Comparison of ENCODE assay signal across 8 cellular contexts in the genomic region with DNA sequence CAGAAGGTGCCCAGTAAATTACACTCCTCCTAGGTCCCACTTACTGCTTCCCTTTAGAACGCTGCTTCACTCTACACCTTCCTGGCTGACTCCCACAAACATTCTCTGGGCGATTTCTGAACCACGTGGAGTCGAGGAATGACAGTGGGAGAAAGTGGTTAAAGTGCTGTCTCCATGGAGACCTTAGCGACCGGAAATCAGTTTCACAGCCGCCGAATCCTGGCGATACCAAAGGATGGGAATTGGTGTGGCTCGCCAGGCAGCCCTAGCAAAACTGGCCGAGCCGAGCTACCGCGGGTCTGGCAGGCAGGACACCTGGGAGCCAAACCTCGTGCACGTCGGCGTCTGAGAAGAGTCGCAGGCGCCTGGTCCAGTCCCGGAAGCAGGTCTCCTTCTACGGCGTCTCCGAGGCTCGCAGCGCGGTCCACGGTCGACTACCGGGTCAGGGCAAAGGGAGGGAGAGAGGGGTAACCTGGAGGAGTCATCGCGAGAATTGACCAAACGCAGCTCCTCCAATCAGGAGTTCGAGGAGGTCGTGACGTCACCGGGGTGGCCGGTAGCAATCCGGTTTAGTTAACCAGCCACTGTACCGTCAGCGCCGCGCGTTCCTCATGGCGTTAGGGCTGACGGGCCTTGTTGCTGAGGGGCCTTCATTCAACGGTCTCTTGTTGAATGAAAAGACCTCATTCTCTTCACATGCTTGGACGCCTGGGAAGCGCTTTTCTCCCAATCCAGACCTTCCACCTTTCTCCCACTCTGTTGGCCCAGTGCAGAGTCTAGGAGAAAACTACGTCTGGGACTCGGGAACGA. TPM values are rescaled to one million over a fixed set of nuclear protein-coding genes. Genes with fewer than 3 reads are reported as not detected.
A peak's percentile ranks its signal among the peaks of the same experiment; 100 is the strongest.
DNase-seq lines count a peak whose midpoint lies in the region; ATAC-seq, FAIRE-seq and TF ChIP-seq lines count a peak whose summit lies in the region.

A gene with protein sequence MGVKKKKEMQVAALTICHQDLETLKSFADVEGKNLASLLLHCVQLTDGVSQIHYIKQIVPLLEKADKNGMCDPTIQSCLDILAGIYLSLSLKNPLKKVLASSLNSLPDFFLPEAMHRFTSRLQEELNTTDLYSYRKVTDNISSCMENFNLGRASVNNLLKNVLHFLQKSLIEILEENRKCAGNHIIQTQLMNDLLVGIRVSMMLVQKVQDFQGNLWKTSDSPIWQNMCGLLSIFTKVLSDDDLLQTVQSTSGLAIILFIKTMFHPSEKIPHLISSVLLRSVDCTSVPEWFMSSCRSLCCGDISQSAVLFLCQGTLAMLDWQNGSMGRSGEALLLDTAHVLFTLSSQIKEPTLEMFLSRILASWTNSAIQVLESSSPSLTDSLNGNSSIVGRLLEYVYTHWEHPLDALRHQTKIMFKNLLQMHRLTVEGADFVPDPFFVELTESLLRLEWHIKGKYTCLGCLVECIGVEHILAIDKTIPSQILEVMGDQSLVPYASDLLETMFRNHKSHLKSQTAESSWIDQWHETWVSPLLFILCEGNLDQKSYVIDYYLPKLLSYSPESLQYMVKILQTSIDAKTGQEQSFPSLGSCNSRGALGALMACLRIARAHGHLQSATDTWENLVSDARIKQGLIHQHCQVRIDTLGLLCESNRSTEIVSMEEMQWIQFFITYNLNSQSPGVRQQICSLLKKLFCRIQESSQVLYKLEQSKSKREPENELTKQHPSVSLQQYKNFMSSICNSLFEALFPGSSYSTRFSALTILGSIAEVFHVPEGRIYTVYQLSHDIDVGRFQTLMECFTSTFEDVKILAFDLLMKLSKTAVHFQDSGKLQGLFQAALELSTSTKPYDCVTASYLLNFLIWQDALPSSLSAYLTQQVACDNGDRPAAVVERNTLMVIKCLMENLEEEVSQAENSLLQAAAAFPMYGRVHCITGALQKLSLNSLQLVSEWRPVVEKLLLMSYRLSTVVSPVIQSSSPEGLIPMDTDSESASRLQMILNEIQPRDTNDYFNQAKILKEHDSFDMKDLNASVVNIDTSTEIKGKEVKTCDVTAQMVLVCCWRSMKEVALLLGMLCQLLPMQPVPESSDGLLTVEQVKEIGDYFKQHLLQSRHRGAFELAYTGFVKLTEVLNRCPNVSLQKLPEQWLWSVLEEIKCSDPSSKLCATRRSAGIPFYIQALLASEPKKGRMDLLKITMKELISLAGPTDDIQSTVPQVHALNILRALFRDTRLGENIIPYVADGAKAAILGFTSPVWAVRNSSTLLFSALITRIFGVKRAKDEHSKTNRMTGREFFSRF (N-terminal part only) (minus strand): TSS at position 436 of the 810 bp plus-strand sequence. CDS start 3,646 bp downstream, outside the sequence.

- POLR2A ChIA-PET in endothelial cell of umbilical vein (lab: Charles Lee): interaction anchor here (0.6 to 1.4 kb wide), 4 partner anchors 9 to 768 kb away, joined by 3 to 6 read pairs (median 4); no protein-coding TSS in a partner anchor

- peak; percentile 94 for FAIRE-seq in endothelial cell of umbilical vein (lab: Jason Lieb, UNC)

- DNase-seq in D341Med (ENCODE audit: low spot score): peak; percentile 95
- DNase-seq in HuH-7 (ENCODE audit: low spot score): peak; percentile 72
- DNase-seq in activated T-cell treated with anti-CD3 and anti-CD28 coated beads for 1 hour (ENCODE audit: low read depth): peak; percentile 93
- DNase-seq in endothelial cell of umbilical vein (ENCODE audit: low read depth, low spot score): peak; percentile 99
- peak; percentile 97 for DNase-seq in middle frontal gyrus (ENCODE audit: extremely low spot score, low spot score)
- peak; percentile 97 to 99 for DNase-seq in stimulated activated CD8-positive, alpha-beta memory T cell treated with anti-CD3 and anti-CD28 coated beads, Interleukin-2, amount 100 ng/mL, for 48 hours (ENCODE audit: low read depth in 2 of 2)

- peak within 1 kb of the TSS; percentile 91 for H2AFZ ChIP-seq in OCI-LY3 (ENCODE audit: low read depth, low read length)
- H2AFZ ChIP-seq in endothelial cell of umbilical vein (ENCODE audit: low read depth, low read length): peak within 1 kb of the TSS; percentile 81

- H3K4me3 ChIP-seq in OCI-LY3 (ENCODE audit: low read length) (peak within 1 kb of the TSS; percentile 94), endothelial cell of umbilical vein (replicated peaks in 1 of 3; ENCODE audit: insufficient read depth in 1 of 3, low read depth in 1 of 3, low read length in 3 of 3) (peak within 1 kb of the TSS; percentile 46 to 82 (median 75))

- H3K9me3 ChIP-seq in OCI-LY3 (ENCODE audit: insufficient read depth, low read length) (no peaks in the 10 kb centered on the region), endothelial cell of umbilical vein (replicated peaks; ENCODE audit: control insufficient read depth, insufficient read depth, low read length) (no peaks in the 10 kb centered on the region)

- no peaks in the 10 kb centered on the region for H3K9me1 ChIP-seq in endothelial cell of umbilical vein (replicated peaks; ENCODE audit: control insufficient read depth, extremely low read depth, insufficient read depth, low read length)

- H3K79me2 ChIP-seq in OCI-LY3 (ENCODE audit: low read length) (peaks cover 29% of the 10 kb centered on the region), endothelial cell of umbilical vein (ENCODE audit: control insufficient read depth, insufficient read depth, low read length) (peaks cover 11% of the 10 kb centered on the region)

- H3K4me2 ChIP-seq in OCI-LY3 (ENCODE audit: low read length) (peak within 1 kb of the TSS; percentile 91), endothelial cell of umbilical vein (ENCODE audit: insufficient read depth, low read length) (peak within 1 kb of the TSS; percentile 94)

- TF ChIP-seq CTCF in OCI-LY3 (IDR thresholded peaks at IDR 0.05; ENCODE audit: low read depth, low read length) (no peak), endothelial cell of umbilical vein (IDR thresholded peaks at IDR 0.05; ENCODE audit: extremely low read depth in 1 of 2, insufficient read depth in 1 of 2, low read depth in 1 of 2, low read length in 2 of 2) (no peak)

- dilution Hi-C loops in endothelial cell of umbilical vein (cut with MboI; ENCODE audit: extremely low pct_ligation_motif_present, low sequenced_read_pairs): no loop called here

- BruUV-seq in endothelial cell of umbilical vein (replicated peaks; lab: Mats Ljungman, UMichigan): TSS peak; percentile 78

- H4K20me1 ChIP-seq in OCI-LY3 (ENCODE audit: insufficient read depth, low read length) (no peaks in the 10 kb centered on the region), endothelial cell of umbilical vein (replicated peaks; ENCODE audit: control insufficient read depth, extremely low read depth, insufficient read depth, low read length) (no peaks in the 10 kb centered on the region)

- H3K36me3 ChIP-seq in OCI-LY3 (replicated peaks; ENCODE audit: low read depth, low read length) (peaks cover 3% of the 10 kb centered on the region), endothelial cell of umbilical vein (ENCODE audit: control insufficient read depth in 2 of 2, extremely low read depth in 1 of 2, insufficient read depth in 2 of 2, low read length in 2 of 2) (no peaks in the 10 kb centered on the region)

- peak within 1 kb of the TSS; percentile 82 for H3K27ac ChIP-seq in OCI-LY3 (ENCODE audit: low read length)
- peak within 1 kb of the TSS; percentile 86 for H3K27ac ChIP-seq in endothelial cell of umbilical vein (ENCODE audit: insufficient read depth, low read depth, low read length)

- TF ChIP-seq POLR2A in endothelial cell of umbilical vein (IDR thresholded peaks at IDR 0.05; ENCODE audit: low read depth, low read length): peak; percentile 98

- peak; percentile 99 for ATAC-seq in GM21515 (IDR thresholded peaks at IDR 0.05; ENCODE audit: unreplicated experiment)

- intact Hi-C loops in endothelial cell of umbilical vein (cut with micrococcal nuclease): no loop called here

- CTCF ChIA-PET in endothelial cell of umbilical vein (lab: Charles Lee): interaction anchor here (0.6 to 2.6 kb wide), 6 partner anchors 9 to 18 kb away, joined by 3 to 14 read pairs (median 5); no protein-coding TSS in a partner anchor

- no peaks in the 10 kb centered on the region for H3K27me3 ChIP-seq in OCI-LY3 (ENCODE audit: low read depth, low read length)
- peaks cover 0 to 7% of the 10 kb centered on the region in 2 experiments for H3K27me3 ChIP-seq in endothelial cell of umbilical vein (ENCODE audit: control insufficient read depth in 2 of 2, insufficient read depth in 2 of 2, low read length in 2 of 2)

- H3K9ac ChIP-seq in OCI-LY3 (ENCODE audit: low read length): peak within 1 kb of the TSS; percentile 96
- H3K9ac ChIP-seq in endothelial cell of umbilical vein (replicated peaks; ENCODE audit: extremely low read depth, insufficient read depth, low read length): peak within 1 kb of the TSS; percentile 97

- peaks cover 6% of the 10 kb centered on the region for H3K4me1 ChIP-seq in OCI-LY3 (ENCODE audit: low read length)
- H3K4me1 ChIP-seq in endothelial cell of umbilical vein (ENCODE audit: control insufficient read depth, extremely low read depth, insufficient read depth, low read length): peaks cover 14% of the 10 kb centered on the region

TF ChIP-seq in endothelial cell of umbilical vein, 7 proteins besides CTCF, POLR2A, EP300 and RAD21:
- TF ChIP-seq EZH2 (IDR thresholded peaks at IDR 0.05; ENCODE audit: borderline replicate concordance, low read depth, low read length, severe bottlenecking) (no peak), FOS (IDR thresholded peaks at IDR 0.05; ENCODE audit: borderline replicate concordance, insufficient read depth, low read length) (no peak), JUN (IDR thresholded peaks at IDR 0.05; ENCODE audit: borderline replicate concordance, insufficient read depth, insufficient read length, low read depth) (peak; percentile 66), MYC (IDR thresholded peaks at IDR 0.05; ENCODE audit: low read depth, low read length) (peak; percentile 79), POLR2AphosphoS5 (IDR thresholded peaks at IDR 0.05; ENCODE audit: insufficient read depth, low read depth, low read length) (peak; percentile 98), GATA2 (IDR thresholded peaks at IDR 0.05; ENCODE audit: insufficient read depth, insufficient read length, low read depth, low read length) (no peak)
- TF ChIP-seq, protein P1, sequence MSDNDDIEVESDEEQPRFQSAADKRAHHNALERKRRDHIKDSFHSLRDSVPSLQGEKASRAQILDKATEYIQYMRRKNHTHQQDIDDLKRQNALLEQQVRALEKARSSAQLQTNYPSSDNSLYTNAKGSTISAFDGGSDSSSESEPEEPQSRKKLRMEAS (IDR thresholded peaks at IDR 0.05; ENCODE audit: insufficient read depth, insufficient read length): peak; percentile 71

RNA-seq across cellular contexts. Expression of the gene that starts here (rescaled TPM):
- 23.7 and 25.3 TPM in 2 replicates for total RNA-seq in endothelial cell of umbilical vein
- 22.3 and 22.6 TPM in 2 replicates for polyA plus RNA-seq in endothelial cell of umbilical vein
- 16.7 and 17.6 TPM in 2 replicates for polyA plus RNA-seq in endothelial cell of umbilical vein (2011; cell fraction: cytosol; rRNA removed)
- polyA plus RNA-seq in endothelial cell of umbilical vein (2011; cell fraction: nucleus; rRNA removed): 50.6 and 64.3 TPM in 2 replicates
- 15.7 and 18.7 TPM in 2 replicates for polyA plus RNA-seq in endothelial cell of umbilical vein (2012)
- 111 and 127 TPM in 2 replicates for polyA minus RNA-seq in endothelial cell of umbilical vein
- polyA minus RNA-seq in endothelial cell of umbilical vein (2011; cell fraction: cytosol; rRNA and poly(A)+ RNA removed): 16.0 TPM
- 83.8 and 129 TPM in 2 replicates for polyA minus RNA-seq in endothelial cell of umbilical vein (2011; cell fraction: nucleus; rRNA and poly(A)+ RNA removed)

Comparison
In these comparisons a context has a peak if more than half of its experiments do, and no peak if none do; other contexts are left out.
1. Peak in every context shown above with its lines: DNase-seq, ATAC-seq, H3K4me3 ChIP-seq and H3K27ac ChIP-seq.